23 cellular contexts compared by ENCODE assay signal in the genomic region with DNA sequence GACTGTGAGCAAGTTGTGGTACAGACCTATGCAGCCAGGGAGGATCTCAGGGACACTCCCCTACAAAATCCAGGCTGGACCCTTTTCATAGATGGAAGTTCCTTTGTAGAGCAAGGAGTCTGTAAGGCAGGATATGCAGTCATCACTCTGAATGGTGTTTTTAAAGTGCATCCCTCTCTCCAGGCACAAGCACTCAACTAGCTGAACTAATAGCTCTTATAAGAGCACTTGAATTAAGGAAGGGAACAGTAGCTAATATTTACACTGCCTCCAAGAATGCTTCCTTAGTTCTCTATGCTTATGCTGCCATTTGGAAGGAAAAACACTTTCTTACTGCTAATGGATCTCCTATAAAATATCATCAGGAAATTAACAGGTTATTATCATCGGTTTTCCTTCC.
"Had no signal": no experiment of that assay in that cellular context is flagged by ENCODE, and none has a peak within 500 bp of the region (broad histone marks: within the 10 kb centered on the region; RNA-seq: fewer than 3 reads in every experiment).

No MANE protein-coding gene starts in this region.

- H3K27me3 Mint-ChIP-seq: activated CD8-positive, alpha-beta memory T cell treated with anti-CD3 and anti-CD28 coated beads, Interleukin-2, amount 10 ng/mL, durations not matched to agents 7 days and 5 days; activated CD8-positive, alpha-beta T cell treated with anti-CD3 and anti-CD28 coated beads for 36 hours; stimulated activated naive CD8-positive, alpha-beta T cell treated with anti-CD3 and anti-CD28 coated beads, Interleukin-15, amount 100 ng/mL, for 72 hours had no signal

- H3K4me1 Mint-ChIP-seq: activated CD4-positive, alpha-beta T cell treated with anti-CD3 and anti-CD28 coated beads, Interleukin-2, amount 10 ng/mL, durations not matched to agents 24 days and 14 days; activated CD8-positive, alpha-beta memory T cell treated with anti-CD3 and anti-CD28 coated beads, Interleukin-2, amount 10 ng/mL, durations not matched to agents 7 days and 5 days; activated naive CD4-positive, alpha-beta T cell treated with anti-CD3 and anti-CD28 coated beads, Interleukin-2, amount 10 ng/mL, durations not matched to agents 7 days and 5 days; naive B cell; stimulated activated effector memory CD8-positive, alpha-beta T cell treated with anti-CD3 and anti-CD28 coated beads, Interleukin-12 subunit alpha, Interleukin-12 subunit beta, amount 100 ng/mL, for 72 hours; stimulated activated naive CD8-positive, alpha-beta T cell treated with anti-CD3 and anti-CD28 coated beads, Interleukin-15, amount 100 ng/mL, for 72 hours had no signal

- DNase-seq: activated CD4-positive, alpha-beta T cell treated with anti-CD3 and anti-CD28 coated beads, Interleukin-2, amount 10 ng/mL, durations not matched to agents 24 days and 14 days; activated CD8-positive, alpha-beta T cell treated with anti-CD3 and anti-CD28 coated beads for 36 hours; activated effector memory CD4-positive, alpha-beta T cell treated with anti-CD3 and anti-CD28 coated beads, Interleukin-2, amount 50 U/mL, for 16 hours; activated naive CD4-positive, alpha-beta T cell treated with anti-CD3 and anti-CD28 coated beads, Interleukin-2, amount 10 ng/mL, durations not matched to agents 7 days and 5 days; activated T-cell treated with anti-CD3 and anti-CD28 coated beads for 4 hours; amygdala; colonic mucosa; gastrocnemius medialis; hypothalamus; naive B cell; nucleus accumbens; right lobe of liver; stimulated activated CD4-positive, alpha-beta T cell treated with anti-CD3 and anti-CD28 coated beads, Interleukin-1b, Interleukin-23, amount 100 ng/mL, for 48 hours; stimulated activated naive CD8-positive, alpha-beta T cell treated with anti-CD3 and anti-CD28 coated beads, Interleukin-15, amount 100 ng/mL, for 72 hours; uterus had no signal

- H3K4me3 ChIP-seq: colonic mucosa, esophagus muscularis mucosa, gastrocnemius medialis, right lobe of liver, skin epidermis, tibial nerve, uterus had no signal

- H3K4me1 ChIP-seq: colonic mucosa, esophagus muscularis mucosa, parathyroid adenoma, right lobe of liver, tibial nerve, uterus had no signal

- H3K27me3 ChIP-seq: colonic mucosa, esophagus muscularis mucosa, gastrocnemius medialis, right lobe of liver, tibial nerve, uterus had no signal

- H3K36me3 ChIP-seq: colonic mucosa, gastrocnemius medialis, right lobe of liver, uterus had no signal

- H3K9me3 ChIP-seq: colonic mucosa, gastrocnemius medialis, right lobe of liver, uterus had no signal

- H3K27ac Mint-ChIP-seq: activated CD4-positive, alpha-beta T cell treated with anti-CD3 and anti-CD28 coated beads, Interleukin-2, amount 10 ng/mL, durations not matched to agents 24 days and 14 days; activated CD8-positive, alpha-beta memory T cell treated with anti-CD3 and anti-CD28 coated beads, Interleukin-2, amount 10 ng/mL, durations not matched to agents 7 days and 5 days; activated CD8-positive, alpha-beta T cell treated with anti-CD3 and anti-CD28 coated beads for 36 hours; activated naive CD4-positive, alpha-beta T cell treated with anti-CD3 and anti-CD28 coated beads, Interleukin-2, amount 10 ng/mL, durations not matched to agents 7 days and 5 days; naive B cell; stimulated activated effector memory CD8-positive, alpha-beta T cell treated with anti-CD3 and anti-CD28 coated beads, Interleukin-12 subunit alpha, Interleukin-12 subunit beta, amount 100 ng/mL, for 72 hours; stimulated activated naive CD8-positive, alpha-beta T cell treated with anti-CD3 and anti-CD28 coated beads, Interleukin-15, amount 100 ng/mL, for 72 hours had no signal

- H3K36me3 Mint-ChIP-seq: stimulated activated effector memory CD8-positive, alpha-beta T cell treated with anti-CD3 and anti-CD28 coated beads, Interleukin-12 subunit alpha, Interleukin-12 subunit beta, amount 100 ng/mL, for 72 hours had no signal

- ATAC-seq: activated CD4-positive, CD25-positive, alpha-beta regulatory T cell treated with anti-CD3 and anti-CD28 coated beads, Interleukin-2, amount 50 U/mL, for 24 hours; activated CD8-positive, alpha-beta memory T cell treated with anti-CD3 and anti-CD28 coated beads, Interleukin-2, amount 10 ng/mL, durations not matched to agents 7 days and 5 days; activated CD8-positive, alpha-beta T cell treated with anti-CD3 and anti-CD28 coated beads for 36 hours; gastrocnemius medialis; right lobe of liver; stimulated activated effector memory CD8-positive, alpha-beta T cell treated with anti-CD3 and anti-CD28 coated beads, Interleukin-12 subunit alpha, Interleukin-12 subunit beta, amount 100 ng/mL, for 72 hours; stimulated activated naive CD8-positive, alpha-beta T cell treated with anti-CD3 and anti-CD28 coated beads, Interleukin-15, amount 100 ng/mL, for 72 hours had no signal

- H3K4me3 Mint-ChIP-seq: activated CD4-positive, alpha-beta T cell treated with anti-CD3 and anti-CD28 coated beads, Interleukin-2, amount 10 ng/mL, durations not matched to agents 24 days and 14 days; activated CD8-positive, alpha-beta memory T cell treated with anti-CD3 and anti-CD28 coated beads, Interleukin-2, amount 10 ng/mL, durations not matched to agents 7 days and 5 days; activated CD8-positive, alpha-beta T cell treated with anti-CD3 and anti-CD28 coated beads for 36 hours; activated naive CD4-positive, alpha-beta T cell treated with anti-CD3 and anti-CD28 coated beads, Interleukin-2, amount 10 ng/mL, durations not matched to agents 7 days and 5 days; naive B cell; stimulated activated effector memory CD8-positive, alpha-beta T cell treated with anti-CD3 and anti-CD28 coated beads, Interleukin-12 subunit alpha, Interleukin-12 subunit beta, amount 100 ng/mL, for 72 hours; stimulated activated naive CD8-positive, alpha-beta T cell treated with anti-CD3 and anti-CD28 coated beads, Interleukin-15, amount 100 ng/mL, for 72 hours had no signal

- H3K27ac ChIP-seq: colonic mucosa, esophagus muscularis mucosa, gastrocnemius medialis, parathyroid adenoma, right lobe of liver, skin epidermis, tibial nerve, uterus, VCaP had no signal

- H3K9me3 Mint-ChIP-seq: stimulated activated naive CD8-positive, alpha-beta T cell treated with anti-CD3 and anti-CD28 coated beads, Interleukin-15, amount 100 ng/mL, for 72 hours had no signal
